ENCODE assay signal across 12 cellular contexts in genomic region chr12:56763753-56764657, GRCh38. TPM values are rescaled to one million over a fixed set of nuclear protein-coding genes. Genes with fewer than 3 reads are reported as not detected.
DNase-seq lines count a peak whose midpoint lies in the region; ATAC-seq, FAIRE-seq and TF ChIP-seq lines count a peak whose summit lies in the region.
"Had no signal": no experiment of that assay in that cellular context is flagged by ENCODE, and none has a peak within 500 bp of the region (broad histone marks: within the 10 kb centered on the region; RNA-seq: fewer than 3 reads in every experiment).

No MANE protein-coding gene starts in this region.

- H4K20me1 ChIP-seq in HepG2 (ENCODE audit: insufficient read depth, low read length), result no peaks in the 10 kb centered on the region

- TF ChIP-seq CTCF in HFFc6 (IDR thresholded peaks at IDR 0.05) (no peak), WI38 (IDR thresholded peaks at IDR 0.05; ENCODE audit: low read depth, low read length) (no peak), HepG2 (CRISPR knock-in tag; IDR thresholded peaks at IDR 0.05) (no peak)

- ATAC-seq in HepG2 (no peak), GM18519 (IDR thresholded peaks at IDR 0.05; ENCODE audit: low FRiP score, unreplicated experiment) (no peak), GM21786 (IDR thresholded peaks at IDR 0.05; ENCODE audit: unreplicated experiment) (no peak)
- ATAC-seq: gastrocnemius medialis had no signal

- in situ Hi-C loops in HepG2 (cut with HindIII; ENCODE audit: extremely low pct_ligation_motif_present, low pct_unique_long_range_greater_than_20kb), result no loop called here

- H3K4me3 Mint-ChIP-seq in HFFc6, result peak overlapping the region; percentile 62; the same call in 1 of the 2 replicates
- H3K4me3 Mint-ChIP-seq: activated CD4-positive, alpha-beta T cell treated with anti-CD3 and anti-CD28 coated beads for 36 hours; natural killer cell had no signal

- no peak overlapping the region for H3K9ac ChIP-seq in HepG2 (ENCODE audit: insufficient read depth, low read depth, low read length)

- H3K4me1 Mint-ChIP-seq in HFFc6 (ENCODE audit: low read depth), result peaks cover 21% of the 10 kb centered on the region
- H3K4me1 Mint-ChIP-seq: natural killer cell had no signal

- TF ChIP-seq POLR2A in HepG2 (IDR thresholded peaks at IDR 0.05; ENCODE audit: insufficient read depth in 1 of 2, low read depth in 2 of 2, low read length in 2 of 2), result no peak

- no peaks in the 10 kb centered on the region for H3K27me3 ChIP-seq in HepG2 (ENCODE audit: control insufficient read depth in 1 of 2, insufficient read depth in 2 of 2, low read length in 2 of 2)
- H3K27me3 ChIP-seq: gastrocnemius medialis, stomach had no signal

- H3K27ac ChIP-seq in HepG2 (ENCODE audit: extremely low read length, insufficient read depth, low read length), result no peak overlapping the region
- H3K27ac ChIP-seq in urinary bladder (ENCODE audit: low read depth), result no peak overlapping the region
- H3K27ac ChIP-seq: gastrocnemius medialis had no signal

- no peak for TF ChIP-seq RAD21 in HepG2 (CRISPR knock-in tag; IDR thresholded peaks at IDR 0.05)

- H3K4me3 ChIP-seq in WI38 (ENCODE audit: low read depth, low read length) (peak overlapping the region; percentile 34), HepG2 (replicated peaks in 1 of 3; ENCODE audit: insufficient read depth in 1 of 3, low read depth in 2 of 3, low read length in 3 of 3) (no peak overlapping the region), urinary bladder (ENCODE audit: low read depth, low read length) (peak overlapping the region; percentile 37)
- H3K4me3 ChIP-seq: gastrocnemius medialis had no signal

- H3K27ac Mint-ChIP-seq in HFFc6, result peak overlapping the region; percentile 10; the same call in 1 of the 2 replicates
- H3K27ac Mint-ChIP-seq: activated CD4-positive, alpha-beta T cell treated with anti-CD3 and anti-CD28 coated beads for 36 hours; natural killer cell had no signal

- H3K4me1 ChIP-seq in HepG2 (ENCODE audit: insufficient read depth, low read length), result peaks cover 67% of the 10 kb centered on the region
- H3K4me1 ChIP-seq in urinary bladder (ENCODE audit: insufficient read depth), result no peaks in the 10 kb centered on the region
- H3K4me1 ChIP-seq: gastrocnemius medialis had no signal

- no TSS peak for BruUV-seq in HepG2 (replicated peaks; lab: Mats Ljungman, UMichigan)

- H3K9me3 Mint-ChIP-seq in HFFc6, result peaks cover under 1% of the 10 kb centered on the region
- H3K9me3 Mint-ChIP-seq: natural killer cell had no signal

- peaks cover 8% of the 10 kb centered on the region for H3K27me3 Mint-ChIP-seq in HFFc6 (ENCODE audit: insufficient read depth)
- H3K27me3 Mint-ChIP-seq: activated CD4-positive, alpha-beta T cell treated with anti-CD3 and anti-CD28 coated beads for 36 hours had no signal

- TF ChIP-seq EP300 in HepG2 (IDR thresholded peaks at IDR 0.05; ENCODE audit: low read depth in 2 of 2, low read length in 2 of 2) (no peak), HepG2 (CRISPR knock-in tag; IDR thresholded peaks at IDR 0.05; ENCODE audit: borderline replicate concordance) (no peak)

- H2AFZ ChIP-seq in HepG2 (ENCODE audit: low read length), result no peak overlapping the region

- FAIRE-seq in HepG2 (lab: Jason Lieb, UNC), result no peak

- H3K36me3 Mint-ChIP-seq in HFFc6 (ENCODE audit: low read depth), result peaks cover under 1% of the 10 kb centered on the region
- H3K36me3 Mint-ChIP-seq: natural killer cell had no signal

- no peaks in the 10 kb centered on the region; the same call in 1 of the 2 replicates for H3K9me3 ChIP-seq in HepG2 (ENCODE audit: low read length)
- H3K9me3 ChIP-seq: gastrocnemius medialis had no signal

- WGBS in HepG2 (ENCODE audit: low lambda C conversion rate), result 28% methylated on average over 5 of the region's 5 CpGs
- WGBS in urinary bladder, result 51% methylated on average over 5 of the region's 5 CpGs

- CTCF ChIA-PET in HepG2 (lab: Yijun Ruan, JAX; ENCODE audit: low intra/inter-chr PET ratio, low total read pairs), result interaction anchor here (1.2 kb wide), 1 partner anchor 223 kb away, joined by 5 read pairs; no protein-coding TSS in a partner anchor

- peak; percentile 65 for DNase-seq in HFFc6
- DNase-seq in HepG2 (ENCODE audit: low spot score), result no peak
- no peak for DNase-seq in NCI-H1436 (lab: John Stamatoyannopoulos, UW)
- DNase-seq: activated T-cell treated with anti-CD3 and anti-CD28 coated beads, Interleukin-2, amount 50 U/mL, for 48 hours; gastrocnemius medialis; natural killer cell; stomach had no signal

- POLR2A ChIA-PET in HepG2 (lab: Yijun Ruan, JAX), result interaction anchor here (1.2 kb wide), 1 partner anchor 237 kb away, joined by 4 read pairs; no protein-coding TSS in a partner anchor

- H3K36me3 ChIP-seq in HepG2 (replicated peaks in 1 of 2; ENCODE audit: control insufficient read depth in 1 of 2, insufficient read depth in 2 of 2, low read length in 2 of 2) (no peaks in the 10 kb centered on the region), urinary bladder (ENCODE audit: insufficient read depth) (no peaks in the 10 kb centered on the region)
- H3K36me3 ChIP-seq: gastrocnemius medialis, stomach had no signal

- intact Hi-C loops in HepG2 (cut with micrococcal nuclease; ENCODE audit: unreplicated experiment), result loop anchor here (5.0 kb wide), 1 partner anchor 223 kb away; no protein-coding TSS in a partner anchor

- 0 out of 2 replicates have a peak overlapping the region, but pooled peaks have one; percentile 50 for H3K4me2 ChIP-seq in HepG2 (ENCODE audit: low read depth, low read length)

- H3K79me2 ChIP-seq in HepG2 (ENCODE audit: insufficient read depth, low read length), result no peaks in the 10 kb centered on the region

RNA-seq across cellular contexts. Expression of gene HSD17B6, which starts 0.9 kb away (rescaled TPM):
- 1 to 10 TPM in 5 of 6 experiments, under 1 TPM in 1; 0.88 to 3.2 (median 1.6) TPM for total RNA-seq in HFFc6 (2021; fragmentation: NEBNext Ultra II Directional; extraction: Animal tissue kit (Norgen Biotek cat#: 25700))
- total RNA-seq in HepG2 (2016; rRNA removed; fragmentation: Illumina TruSeq; extraction: Trizol) (0.46 and 0.95 TPM in 2 replicates), urinary bladder (5.8 TPM)
- total RNA-seq in HepG2 (2016; cell fraction: cytosol; rRNA removed; fragmentation: Illumina TruSeq; extraction: Trizol; ENCODE audit: low read depth), result not detected in 2 replicates
- 0.39 and 0.74 TPM in 2 replicates for total RNA-seq in HepG2 (2016; cell fraction: insoluble cytoplasmic fraction; rRNA removed; fragmentation: Illumina TruSeq; extraction: Trizol)
- 0.31 and 0.62 TPM in 2 replicates for total RNA-seq in HepG2 (2016; cell fraction: membrane; rRNA removed; fragmentation: Illumina TruSeq; extraction: Trizol)
- total RNA-seq in HepG2 (2016; cell fraction: nucleus; rRNA removed; fragmentation: Illumina TruSeq; extraction: Trizol), result 0.47 and 0.81 TPM in 2 replicates
- polyA plus RNA-seq in HepG2 (2011; rRNA removed) (1.8 and 2.6 TPM in 2 replicates), urinary bladder (91.8 TPM)
- polyA plus RNA-seq in HepG2 (2011; cell fraction: cytosol; rRNA removed), result 1.1 and 2.2 TPM in 2 replicates
- polyA plus RNA-seq in HepG2 (2011; cell fraction: nucleus; rRNA removed), result 0.27 and 0.59 TPM in 2 replicates
- 4.4 and 6.4 TPM in 2 replicates for polyA plus RNA-seq in HepG2 (2012)
- 0.15 and 0.20 TPM in 2 replicates for polyA plus RNA-seq in HepG2 (2016; cell fraction: cytosol; fragmentation: Illumina TruSeq; extraction: Trizol; ENCODE audit: low read depth)
- polyA plus RNA-seq in HepG2 (2016; cell fraction: insoluble cytoplasmic fraction; fragmentation: Illumina TruSeq; extraction: Trizol; ENCODE audit: low read depth), result 0.24 and 0.47 TPM in 2 replicates
- 0.30 and 0.37 TPM in 2 replicates for polyA plus RNA-seq in HepG2 (2016; cell fraction: membrane; fragmentation: Illumina TruSeq; extraction: Trizol; ENCODE audit: low read depth)
- 0.81 and 1.4 TPM in 2 replicates for polyA plus RNA-seq in HepG2 (2016; cell fraction: nucleus; fragmentation: Illumina TruSeq; extraction: Trizol; ENCODE audit: insufficient read depth, low read depth)
- 0.70 and 1.5 TPM in 2 replicates for polyA minus RNA-seq in HepG2 (2011; rRNA and poly(A)+ RNA removed; ENCODE audit: low replicate concordance)
- 0.49 TPM in 1 of 2 replicates, not detected in the other for polyA minus RNA-seq in HepG2 (2011; cell fraction: cytosol; rRNA and poly(A)+ RNA removed)
- 0.50 and 0.64 TPM in 2 replicates for polyA minus RNA-seq in HepG2 (2011; cell fraction: nucleus; rRNA and poly(A)+ RNA removed)

RNA-seq across cellular contexts. Expression of gene PRIM1, which starts 11.9 kb away (rescaled TPM):
- total RNA-seq in HFFc6 (2021; fragmentation: NEBNext Ultra II Directional; extraction: Animal tissue kit (Norgen Biotek cat#: 25700)), result 10 to 100 TPM in 4 of 6 experiments, 1 to 10 TPM in 2; 5.8 to 13.1 (median 10.7) TPM
- total RNA-seq in HepG2 (2016; rRNA removed; fragmentation: Illumina TruSeq; extraction: Trizol) (47.3 and 67.0 TPM in 2 replicates), urinary bladder (23.2 TPM)
- total RNA-seq in HepG2 (2016; cell fraction: cytosol; rRNA removed; fragmentation: Illumina TruSeq; extraction: Trizol; ENCODE audit: low read depth), result 14.0 and 14.2 TPM in 2 replicates
- 47.6 and 69.6 TPM in 2 replicates for total RNA-seq in HepG2 (2016; cell fraction: insoluble cytoplasmic fraction; rRNA removed; fragmentation: Illumina TruSeq; extraction: Trizol)
- 17.8 and 19.7 TPM in 2 replicates for total RNA-seq in HepG2 (2016; cell fraction: membrane; rRNA removed; fragmentation: Illumina TruSeq; extraction: Trizol)
- total RNA-seq in HepG2 (2016; cell fraction: nucleus; rRNA removed; fragmentation: Illumina TruSeq; extraction: Trizol), result 33.7 and 38.1 TPM in 2 replicates
- polyA plus RNA-seq in HepG2 (2011; rRNA removed) (18.1 and 30.0 TPM in 2 replicates), urinary bladder (6.2 TPM)
- polyA plus RNA-seq in HepG2 (2011; cell fraction: cytosol; rRNA removed), result 15.5 and 16.8 TPM in 2 replicates
- 20.7 and 23.5 TPM in 2 replicates for polyA plus RNA-seq in HepG2 (2011; cell fraction: nucleus; rRNA removed)
- polyA plus RNA-seq in HepG2 (2012), result 15.2 and 26.9 TPM in 2 replicates
- polyA plus RNA-seq in HepG2 (2016; cell fraction: cytosol; fragmentation: Illumina TruSeq; extraction: Trizol; ENCODE audit: low read depth), result 5.4 and 7.7 TPM in 2 replicates
- polyA plus RNA-seq in HepG2 (2016; cell fraction: insoluble cytoplasmic fraction; fragmentation: Illumina TruSeq; extraction: Trizol; ENCODE audit: low read depth), result 50.8 and 55.2 TPM in 2 replicates
- polyA plus RNA-seq in HepG2 (2016; cell fraction: membrane; fragmentation: Illumina TruSeq; extraction: Trizol; ENCODE audit: low read depth), result 11.4 and 12.6 TPM in 2 replicates
- 35.2 and 36.7 TPM in 2 replicates for polyA plus RNA-seq in HepG2 (2016; cell fraction: nucleus; fragmentation: Illumina TruSeq; extraction: Trizol; ENCODE audit: insufficient read depth, low read depth)
- 12.4 and 36.9 TPM in 2 replicates for polyA minus RNA-seq in HepG2 (2011; rRNA and poly(A)+ RNA removed; ENCODE audit: low replicate concordance)
- polyA minus RNA-seq in HepG2 (2011; cell fraction: cytosol; rRNA and poly(A)+ RNA removed), result 8.9 and 11.9 TPM in 2 replicates
- 28.3 and 28.5 TPM in 2 replicates for polyA minus RNA-seq in HepG2 (2011; cell fraction: nucleus; rRNA and poly(A)+ RNA removed)

RNA-seq across cellular contexts. Expression of gene NACA, which starts 38.9 kb away (rescaled TPM):
- 100 to 1,000 TPM; 716 to 840 (median 802) TPM for total RNA-seq in HFFc6 (2021; fragmentation: NEBNext Ultra II Directional; extraction: Animal tissue kit (Norgen Biotek cat#: 25700))
- total RNA-seq in HepG2 (2016; rRNA removed; fragmentation: Illumina TruSeq; extraction: Trizol) (1,700 and 2,295 TPM in 2 replicates), urinary bladder (1,052 TPM)
- total RNA-seq in HepG2 (2016; cell fraction: cytosol; rRNA removed; fragmentation: Illumina TruSeq; extraction: Trizol; ENCODE audit: low read depth), result 1,346 and 1,631 TPM in 2 replicates
- 1,693 and 2,342 TPM in 2 replicates for total RNA-seq in HepG2 (2016; cell fraction: insoluble cytoplasmic fraction; rRNA removed; fragmentation: Illumina TruSeq; extraction: Trizol)
- total RNA-seq in HepG2 (2016; cell fraction: membrane; rRNA removed; fragmentation: Illumina TruSeq; extraction: Trizol), result 2,301 and 2,703 TPM in 2 replicates
- total RNA-seq in HepG2 (2016; cell fraction: nucleus; rRNA removed; fragmentation: Illumina TruSeq; extraction: Trizol), result 536 and 558 TPM in 2 replicates
- polyA plus RNA-seq in HepG2 (2011; rRNA removed) (688 and 799 TPM in 2 replicates), urinary bladder (1,683 TPM)
- polyA plus RNA-seq in HepG2 (2011; cell fraction: cytosol; rRNA removed), result 537 and 762 TPM in 2 replicates
- polyA plus RNA-seq in HepG2 (2011; cell fraction: nucleus; rRNA removed), result 98.1 and 131 TPM in 2 replicates
- polyA plus RNA-seq in HepG2 (2012), result 1,697 and 1,960 TPM in 2 replicates
- polyA plus RNA-seq in HepG2 (2016; cell fraction: cytosol; fragmentation: Illumina TruSeq; extraction: Trizol; ENCODE audit: low read depth), result 1,551 and 1,609 TPM in 2 replicates
- polyA plus RNA-seq in HepG2 (2016; cell fraction: insoluble cytoplasmic fraction; fragmentation: Illumina TruSeq; extraction: Trizol; ENCODE audit: low read depth), result 1,930 and 2,097 TPM in 2 replicates
- polyA plus RNA-seq in HepG2 (2016; cell fraction: membrane; fragmentation: Illumina TruSeq; extraction: Trizol; ENCODE audit: low read depth), result 2,028 and 2,269 TPM in 2 replicates
- 833 and 868 TPM in 2 replicates for polyA plus RNA-seq in HepG2 (2016; cell fraction: nucleus; fragmentation: Illumina TruSeq; extraction: Trizol; ENCODE audit: insufficient read depth, low read depth)
- polyA minus RNA-seq in HepG2 (2011; rRNA and poly(A)+ RNA removed; ENCODE audit: low replicate concordance), result 250 and 557 TPM in 2 replicates
- polyA minus RNA-seq in HepG2 (2011; cell fraction: cytosol; rRNA and poly(A)+ RNA removed), result 139 and 145 TPM in 2 replicates
- polyA minus RNA-seq in HepG2 (2011; cell fraction: nucleus; rRNA and poly(A)+ RNA removed), result 70.6 and 115 TPM in 2 replicates

Comparison
In these comparisons a context has a peak if more than half of its experiments do, and no peak if none do; other contexts are left out.
1. H3K4me3 ChIP-seq: peak in WI38 (single experiment) and urinary bladder (single experiment); none in HepG2 (0 of 3).